21 cellular contexts compared by ENCODE assay signal in the genomic region with DNA sequence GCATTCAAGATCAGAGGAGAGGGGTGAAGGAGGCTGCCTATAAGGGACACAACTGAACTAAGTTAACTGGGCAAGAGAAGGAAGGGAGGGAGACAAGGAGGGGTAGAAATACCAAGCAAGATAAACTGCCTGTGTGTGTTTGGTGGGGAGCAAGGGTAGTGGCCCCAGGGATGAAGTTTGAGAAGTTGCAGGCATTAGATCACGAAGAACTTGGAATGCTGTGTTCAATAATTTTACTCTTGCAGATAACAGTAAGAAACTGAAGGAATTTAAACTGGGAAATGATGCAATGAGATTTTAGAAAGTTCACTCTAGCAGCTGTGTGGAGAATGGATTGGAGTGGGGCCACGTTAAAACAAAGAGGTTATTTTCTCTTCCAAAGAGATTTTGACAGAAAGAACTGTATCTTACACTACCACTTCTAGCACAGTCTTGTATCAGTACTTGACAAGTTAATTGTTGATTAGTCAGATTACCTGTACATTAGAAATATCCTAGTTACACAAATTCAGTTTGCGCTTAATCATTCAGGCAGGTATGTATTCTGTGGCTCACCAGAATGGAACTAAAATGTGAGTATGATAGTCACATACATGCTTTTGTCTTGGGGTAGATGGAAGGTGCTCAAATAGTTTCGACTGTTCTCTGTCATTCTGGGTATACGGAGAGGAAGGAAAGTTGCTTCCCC. TPM values are rescaled to one million over a fixed set of nuclear protein-coding genes. Genes with fewer than 3 reads are reported as not detected.
DNase-seq lines count a peak whose midpoint lies in the region; ATAC-seq and TF ChIP-seq lines count a peak whose summit lies in the region.
"Had no signal": no experiment of that assay in that cellular context is flagged by ENCODE, and none has a peak within 500 bp of the region (broad histone marks: within the 10 kb centered on the region; RNA-seq: fewer than 3 reads in every experiment).

No MANE protein-coding gene starts in this region.

- TF ChIP-seq POLR2A in breast epithelium (IDR thresholded peaks at IDR 0.05) (no peak), body of pancreas (IDR thresholded peaks at IDR 0.05) (no peak), spleen (IDR thresholded peaks at IDR 0.05) (no peak)

- H3K27ac ChIP-seq in breast epithelium (no peak overlapping the region), body of pancreas (peak overlapping the region in 3 of 4 donors; percentile 22 to 40 (median 32)), left ventricle myocardium inferior (replicated peaks) (peak overlapping the region; percentile 91), spleen (no peak overlapping the region), left lung (no peak overlapping the region)
- H3K27ac ChIP-seq: stomach, uterus had no signal

- H3K36me3 Mint-ChIP-seq in MCF 10A (ENCODE audit: insufficient read depth, unreplicated experiment): peaks cover 17% of the 10 kb centered on the region
- H3K36me3 Mint-ChIP-seq in natural killer cell treated with Interleukin-12 subunit alpha and Interleukin-12 subunit beta and Interleukin-15 and Interleukin-18, amount 100 ng/mL, for 72 hours: no peaks in the 10 kb centered on the region

- no peak for DNase-seq in MCF 10A (ENCODE audit: unreplicated experiment)
- DNase-seq in breast epithelium (ENCODE audit: low spot score in 2 of 2): no peak
- no peak for DNase-seq in body of pancreas
- no peak for DNase-seq in left ventricle myocardium inferior
- DNase-seq in sciatic nerve (ENCODE audit: low spot score): no peak
- no peak for DNase-seq in spleen
- no peak for DNase-seq in left lung
- no peak for DNase-seq in natural killer cell treated with Interleukin-12 subunit alpha and Interleukin-12 subunit beta and Interleukin-15 and Interleukin-18, amount 100 ng/mL, for 72 hours (ENCODE audit: low spot score)
- DNase-seq: 8988T; activated CD4-positive, alpha-beta T cell treated with anti-CD3 and anti-CD28 coated beads, Interleukin-2, amount 50 U/mL, for 4 hours; activated gamma-delta T cell treated with Interleukin-2 at 50 U/mL for 16 hours; amniotic stem cell; NCI-H1417 treated with DMSO at 0.1 percent for 48 hours; NCI-H526 treated with DMSO at 0.1 percent for 48 hours; pancreas; SHP77 treated with DMSO at 0.1 percent for 48 hours; stimulated activated CD4-positive, alpha-beta T cell treated with anti-CD3 and anti-CD28 coated beads, Interleukin-2, amount 100 ng/mL, for 48 hours; stomach; uterus had no signal

- BruUV-seq in MCF 10A (replicated peaks; lab: Mats Ljungman, UMichigan): no TSS peak

- H3K4me1 ChIP-seq in breast epithelium (no peaks in the 10 kb centered on the region), body of pancreas (peaks cover 25% of the 10 kb centered on the region), left ventricle myocardium inferior (peaks cover 43% of the 10 kb centered on the region), spleen (peaks cover 0 to 18% (median under 1%) of the 10 kb centered on the region in 6 donors), left lung (peaks cover 0 to 13% of the 10 kb centered on the region in 2 donors)
- H3K4me1 ChIP-seq: uterus had no signal

- no peaks in the 10 kb centered on the region for H3K27me3 ChIP-seq in breast epithelium
- H3K27me3 ChIP-seq in body of pancreas: no peaks in the 10 kb centered on the region
- peaks cover 10% of the 10 kb centered on the region for H3K27me3 ChIP-seq in left ventricle myocardium inferior (ENCODE audit: low read depth)
- peaks cover 0 to 16% (median 0%) of the 10 kb centered on the region in 7 donors for H3K27me3 ChIP-seq in spleen (replicated peaks in 1 of 7)
- H3K27me3 ChIP-seq in left lung: peaks cover 11 to 60% of the 10 kb centered on the region in 2 donors
- H3K27me3 ChIP-seq: pancreas, stomach, uterus had no signal

- no peaks in the 10 kb centered on the region for H3K36me3 ChIP-seq in breast epithelium
- no peaks in the 10 kb centered on the region for H3K36me3 ChIP-seq in body of pancreas (replicated peaks in 1 of 2; ENCODE audit: insufficient read depth in 1 of 2, low read depth in 2 of 2)
- no peaks in the 10 kb centered on the region for H3K36me3 ChIP-seq in left ventricle myocardium inferior
- no peaks in the 10 kb centered on the region for H3K36me3 ChIP-seq in spleen
- no peaks in the 10 kb centered on the region for H3K36me3 ChIP-seq in left lung
- H3K36me3 ChIP-seq: HAP-1, pancreas, stomach, uterus had no signal

- H3K27me3 Mint-ChIP-seq in MCF 10A (ENCODE audit: insufficient read depth, unreplicated experiment): no peaks in the 10 kb centered on the region
- peaks cover 17 to 27% of the 10 kb centered on the region in 2 donors for H3K27me3 Mint-ChIP-seq in natural killer cell treated with Interleukin-12 subunit alpha and Interleukin-12 subunit beta and Interleukin-15 and Interleukin-18, amount 100 ng/mL, for 72 hours

- POLR2A ChIA-PET in MCF 10A (lab: Yijun Ruan, JAX): interaction anchor here (1.2 kb wide), 1 partner anchor 30 kb away, joined by 3 read pairs; no protein-coding TSS in a partner anchor

- no peak overlapping the region for H3K4me3 ChIP-seq in breast epithelium
- no peak overlapping the region for H3K4me3 ChIP-seq in body of pancreas
- H3K4me3 ChIP-seq in left ventricle myocardium inferior: peak overlapping the region; percentile 27
- no peak overlapping the region for H3K4me3 ChIP-seq in spleen
- no peak overlapping the region for H3K4me3 ChIP-seq in left lung
- H3K4me3 ChIP-seq: HAP-1, pancreas, stomach, uterus had no signal

- peaks cover 33% of the 10 kb centered on the region for H3K4me1 Mint-ChIP-seq in MCF 10A (ENCODE audit: insufficient read depth, unreplicated experiment)
- H3K4me1 Mint-ChIP-seq in natural killer cell treated with Interleukin-12 subunit alpha and Interleukin-12 subunit beta and Interleukin-15 and Interleukin-18, amount 100 ng/mL, for 72 hours (ENCODE audit: low read depth in 2 of 2): no peaks in the 10 kb centered on the region

- CTCF ChIA-PET in MCF 10A (lab: Yijun Ruan, JAX): no interaction called here

- 56 to 75% methylated on average over 5 of the region's 5 CpGs for WGBS in body of pancreas, 2 donors
- WGBS in spleen, 5 donors: 73 to 87% (median 78%) methylated on average over 5 of the region's 5 CpGs

- H3K9me3 ChIP-seq in breast epithelium: no peaks in the 10 kb centered on the region
- no peaks in the 10 kb centered on the region for H3K9me3 ChIP-seq in body of pancreas
- no peaks in the 10 kb centered on the region for H3K9me3 ChIP-seq in left ventricle myocardium inferior (replicated peaks)
- H3K9me3 ChIP-seq in spleen: no peaks in the 10 kb centered on the region
- H3K9me3 ChIP-seq in left lung: no peaks in the 10 kb centered on the region
- H3K9me3 ChIP-seq: HAP-1, pancreas, stomach, uterus had no signal

- TF ChIP-seq CTCF in MCF 10A (IDR thresholded peaks at IDR 0.05; ENCODE audit: unreplicated experiment) (no peak), breast epithelium (IDR thresholded peaks at IDR 0.05) (no peak), body of pancreas (IDR thresholded peaks at IDR 0.05) (no peak), left ventricle myocardium inferior (IDR thresholded peaks at IDR 0.05; ENCODE audit: borderline replicate concordance) (no peak), spleen (IDR thresholded peaks at IDR 0.05 in 8 of 11, conservative IDR thresholded peaks at IDR 0.05 in 3 of 11) (no peak), left lung (IDR thresholded peaks at IDR 0.05) (no peak)

- peak overlapping the region; percentile 2 for H3K4me3 Mint-ChIP-seq in MCF 10A (ENCODE audit: unreplicated experiment)
- H3K4me3 Mint-ChIP-seq in natural killer cell treated with Interleukin-12 subunit alpha and Interleukin-12 subunit beta and Interleukin-15 and Interleukin-18, amount 100 ng/mL, for 72 hours: no peak overlapping the region
- H3K4me3 Mint-ChIP-seq: T-helper 1 cell treated with Interleukin-12 subunit alpha and Interleukin-12 subunit beta and Interleukin-4 antibody, amounts not matched to agents 30 μg/mL and 1 μg/mL, for 36 hours had no signal

- ATAC-seq in body of pancreas: no peak
- ATAC-seq in sciatic nerve: peak; percentile 80
- ATAC-seq in left lung: no peak
- ATAC-seq in natural killer cell treated with Interleukin-12 subunit alpha and Interleukin-12 subunit beta and Interleukin-15 and Interleukin-18, amount 100 ng/mL, for 72 hours: no peak

- peak overlapping the region; percentile 78 for H3K27ac Mint-ChIP-seq in MCF 10A (ENCODE audit: low read depth, unreplicated experiment)
- no peak overlapping the region for H3K27ac Mint-ChIP-seq in natural killer cell treated with Interleukin-12 subunit alpha and Interleukin-12 subunit beta and Interleukin-15 and Interleukin-18, amount 100 ng/mL, for 72 hours
- H3K27ac Mint-ChIP-seq: T-helper 1 cell treated with Interleukin-12 subunit alpha and Interleukin-12 subunit beta and Interleukin-4 antibody, amounts not matched to agents 30 μg/mL and 1 μg/mL, for 36 hours had no signal

- intact Hi-C loops in MCF 10A (cut with micrococcal nuclease): no loop called here
- intact Hi-C loops in breast epithelium (cut with DNase I; ENCODE audit: low total_unique reads): no loop called here
- intact Hi-C loops in body of pancreas (cut with DNase I): no loop called here
- intact Hi-C loops in left ventricle myocardium inferior (cut with micrococcal nuclease): no loop called here
- intact Hi-C loops in sciatic nerve (cut with DNase I): no loop called here
- intact Hi-C loops in spleen (cut with DNase I; ENCODE audit: low total_unique reads): no loop called here
- intact Hi-C loops in left lung (cut with DNase I): no loop called here

- no peaks in the 10 kb centered on the region for H3K9me3 Mint-ChIP-seq in MCF 10A (ENCODE audit: unreplicated experiment)
- H3K9me3 Mint-ChIP-seq in natural killer cell treated with Interleukin-12 subunit alpha and Interleukin-12 subunit beta and Interleukin-15 and Interleukin-18, amount 100 ng/mL, for 72 hours: no peaks in the 10 kb centered on the region
- H3K9me3 Mint-ChIP-seq: T-helper 1 cell treated with Interleukin-12 subunit alpha and Interleukin-12 subunit beta and Interleukin-4 antibody, amounts not matched to agents 30 μg/mL and 1 μg/mL, for 36 hours had no signal

RNA-seq across cellular contexts. Expression of gene PKP2, which starts 7.4 kb away (rescaled TPM):
- 58.5 and 88.0 TPM in 2 replicates for total RNA-seq in MCF 10A (2022)
- total RNA-seq in breast epithelium: 10 to 100 TPM; 28.5 to 39.2 (median 32.5) TPM
- 10 to 100 TPM in 1 of 2 donors, 1 to 10 TPM in 1; 6.9 to 31.9 TPM for total RNA-seq in body of pancreas
- total RNA-seq in left ventricle myocardium inferior: 428 TPM
- 25.9 TPM for total RNA-seq in sciatic nerve
- 10 to 100 TPM in 1 of 7 donors, 1 to 10 TPM in 6; 2.6 to 10.8 (median 3.5) TPM for total RNA-seq in spleen
- 1 to 10 TPM; 1.5 to 3.5 (median 1.8) TPM for polyA plus RNA-seq in spleen
- 1 to 10 TPM; 1.5 to 2.2 TPM for total RNA-seq in left lung
- under 1 TPM; 0.07 to 0.25 TPM for total RNA-seq in natural killer cell treated with Interleukin-12 subunit alpha and Interleukin-12 subunit beta and Interleukin-15 and Interleukin-18, amount 100 ng/mL, for 72 hours

Comparison
In these comparisons a context has a peak if more than half of its experiments do, and no peak if none do; other contexts are left out.
1. H3K27ac ChIP-seq: peak in body of pancreas (3 of 4) and left ventricle myocardium inferior (single experiment); none in breast epithelium (0 of 2), spleen (0 of 8) and left lung (0 of 2).